13 cellular contexts compared by ENCODE assay signal in the genomic region with DNA sequence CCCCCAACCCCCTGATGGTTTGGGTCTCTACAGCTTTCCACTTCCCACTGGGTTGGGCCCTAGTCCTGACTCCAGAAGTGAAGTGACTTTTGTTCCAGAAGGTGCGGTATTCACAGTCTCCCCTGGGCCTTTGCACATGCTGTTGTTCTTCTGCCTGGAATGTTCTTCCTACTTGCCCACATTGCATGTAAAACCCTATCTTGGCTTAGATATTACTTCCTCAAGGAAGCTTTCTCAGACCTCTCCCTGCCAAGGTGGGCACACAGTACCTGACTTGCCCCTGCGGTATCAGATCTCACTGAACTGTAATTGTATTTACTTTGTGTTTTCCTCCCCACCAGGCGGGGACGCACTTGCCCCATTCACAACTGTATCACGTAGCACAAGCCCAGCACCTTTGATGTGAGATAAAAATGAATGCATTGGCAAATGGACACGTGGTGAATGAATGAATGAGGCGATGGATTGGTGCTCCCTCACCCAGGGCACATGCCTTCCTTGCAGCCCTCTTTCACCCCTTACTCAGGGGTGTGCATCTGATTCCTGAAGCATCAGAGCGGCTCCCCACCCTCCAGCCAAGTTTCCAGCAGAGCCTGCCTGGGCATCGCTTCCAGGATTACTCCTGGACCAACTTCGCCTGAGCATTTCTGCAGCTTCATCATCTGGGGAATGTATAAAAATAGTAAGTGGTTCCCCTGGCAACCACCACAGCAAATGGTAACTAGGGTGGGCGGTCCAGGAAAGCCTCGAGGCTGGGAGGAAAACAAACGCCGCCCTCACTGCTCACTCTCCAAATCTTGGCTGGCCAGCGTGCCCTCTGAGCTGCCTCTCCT. TPM values are rescaled to one million over a fixed set of nuclear protein-coding genes. Genes with fewer than 3 reads are reported as not detected.
DNase-seq lines count a peak whose midpoint lies in the region; ATAC-seq and TF ChIP-seq lines count a peak whose summit lies in the region.
"Had no signal": no experiment of that assay in that cellular context is flagged by ENCODE, and none has a peak within 500 bp of the region (broad histone marks: within the 10 kb centered on the region; RNA-seq: fewer than 3 reads in every experiment).

No MANE protein-coding gene starts in this region.

- no peaks in the 10 kb centered on the region for H3K9me3 ChIP-seq in left lung
- H3K9me3 ChIP-seq in tibial artery, result no peaks in the 10 kb centered on the region

- H3K36me3 ChIP-seq in left lung (no peaks in the 10 kb centered on the region), tibial artery (peaks cover 0 to 7% (median 3%) of the 10 kb centered on the region in 3 donors)

- TF ChIP-seq CTCF in left lung (IDR thresholded peaks at IDR 0.05) (no peak), tibial artery (IDR thresholded peaks at IDR 0.05) (no peak)

- H3K4me1 ChIP-seq in left lung, result peaks cover 3 to 8% of the 10 kb centered on the region in 2 donors
- H3K4me1 ChIP-seq in tibial artery, result peaks cover 0 to 44% (median 26%) of the 10 kb centered on the region in 4 donors
- H3K4me1 ChIP-seq: foreskin keratinocyte had no signal

- intact Hi-C loops in left lung (cut with DNase I), result loop anchor here in 1 of 2 donors (10.0 kb wide), 1 partner anchor 388 kb away; no protein-coding TSS in a partner anchor
- intact Hi-C loops in tibial artery (cut with DNase I; ENCODE audit: low total_unique reads), result loop anchor here (5.0 to 10.0 kb wide), 4 partner anchors 85 to 418 kb away; partner anchors contain the start of genes DTL and INTS7

- H3K4me3 ChIP-seq in left lung, result no peak overlapping the region
- H3K4me3 ChIP-seq in tibial artery, result no peak overlapping the region

- H3K27ac ChIP-seq in left lung (peak overlapping the region in 1 of 2 donors; percentile 5), tibial artery (peak overlapping the region; percentile 80 to 87)
- H3K27ac ChIP-seq: foreskin keratinocyte had no signal

- H3K27me3 ChIP-seq in left lung (no peaks in the 10 kb centered on the region), tibial artery (no peaks in the 10 kb centered on the region)
- H3K27me3 ChIP-seq: foreskin keratinocyte had no signal

- DNase-seq in MV-4-11 (lab: John Stamatoyannopoulos, UW), result peak; percentile 2
- DNase-seq in dermis microvascular lymphatic vessel endothelial cell (ENCODE audit: low read depth in 2 of 2), result peak; percentile 12 to 55
- DNase-seq in left lung, result peak in 1 of 2 donors; percentile 67
- peak; percentile 79 to 91 for DNase-seq in tibial artery
- DNase-seq in activated effector memory CD4-positive, alpha-beta T cell treated with anti-CD3 and anti-CD28 coated beads, Interleukin-2, amount 50 U/mL, for 16 hours, result no peak
- no peak for DNase-seq in NCI-H1417 treated with DMSO at 0.1 percent for 48 hours (lab: John Stamatoyannopoulos, UW)
- DNase-seq: activated CD4-positive, alpha-beta T cell treated with anti-CD3 and anti-CD28 coated beads, Interleukin-2, amount 10 ng/mL, durations not matched to agents 24 days and 14 days; foreskin keratinocyte; HCEC 1CT; mesendoderm; NCI-H1694 treated with DMSO at 0.1 percent for 48 hours; SHP77 had no signal

- peak; percentile 49 for ATAC-seq in left lung
- no peak for ATAC-seq in HG03039 (IDR thresholded peaks at IDR 0.05; ENCODE audit: unreplicated experiment)
- ATAC-seq: foreskin keratinocyte had no signal

RNA-seq across cellular contexts. Expression of gene NENF, which starts 19.8 kb away (rescaled TPM):
- total RNA-seq in dermis microvascular lymphatic vessel endothelial cell (4.6 and 9.6 TPM in 2 replicates), left lung (10 to 100 TPM; 45.2 to 47.4 TPM)

RNA-seq across cellular contexts. Expression of gene PACC1, which starts 37.9 kb away (rescaled TPM):
- total RNA-seq in dermis microvascular lymphatic vessel endothelial cell (6.0 and 6.2 TPM in 2 replicates), left lung (10 to 100 TPM in 1 of 2 donors, 1 to 10 TPM in 1; 7.2 to 11.6 TPM)

Comparison
In these comparisons a context has a peak if more than half of its experiments do, and no peak if none do; other contexts are left out.
1. DNase-seq: peak in MV-4-11 (single experiment), dermis microvascular lymphatic vessel endothelial cell (2 of 2) and tibial artery (2 of 2); none in activated effector memory CD4-positive, alpha-beta T cell treated with anti-CD3 and anti-CD28 coated beads, Interleukin-2, amount 50 U/mL, for 16 hours (single experiment) and NCI-H1417 treated with DMSO at 0.1 percent for 48 hours (single experiment).